Comparison of ENCODE assay signal across 2 cellular contexts in the genomic region with DNA sequence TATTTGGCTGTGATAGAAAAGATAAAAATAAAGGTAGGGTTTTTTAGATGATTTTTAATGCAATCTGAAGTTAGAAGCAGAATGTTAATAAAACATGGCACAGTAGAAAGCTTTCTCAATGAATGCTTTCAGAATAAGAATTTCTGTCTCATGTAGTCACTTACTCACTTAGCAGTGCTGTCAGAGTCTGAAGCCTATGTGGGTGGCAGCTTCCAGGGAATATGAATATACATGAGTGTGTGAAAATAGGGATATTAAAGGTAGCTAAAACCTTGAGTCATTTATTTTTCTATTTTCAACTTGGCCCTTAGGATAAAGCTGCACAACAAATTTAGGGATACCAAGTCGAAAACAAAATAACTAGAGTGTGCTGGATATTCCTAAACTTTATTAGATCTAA.
TF ChIP-seq lines count a peak whose summit lies in the region.

No MANE protein-coding gene starts in this region.

TF ChIP-seq in SK-N-SH treated with all-trans-retinoic acid at 6 μM for 48 hours, 23 proteins besides CTCF, POLR2A, EP300 and RAD21 (continued from another document):
- TF ChIP-seq, protein P1, sequence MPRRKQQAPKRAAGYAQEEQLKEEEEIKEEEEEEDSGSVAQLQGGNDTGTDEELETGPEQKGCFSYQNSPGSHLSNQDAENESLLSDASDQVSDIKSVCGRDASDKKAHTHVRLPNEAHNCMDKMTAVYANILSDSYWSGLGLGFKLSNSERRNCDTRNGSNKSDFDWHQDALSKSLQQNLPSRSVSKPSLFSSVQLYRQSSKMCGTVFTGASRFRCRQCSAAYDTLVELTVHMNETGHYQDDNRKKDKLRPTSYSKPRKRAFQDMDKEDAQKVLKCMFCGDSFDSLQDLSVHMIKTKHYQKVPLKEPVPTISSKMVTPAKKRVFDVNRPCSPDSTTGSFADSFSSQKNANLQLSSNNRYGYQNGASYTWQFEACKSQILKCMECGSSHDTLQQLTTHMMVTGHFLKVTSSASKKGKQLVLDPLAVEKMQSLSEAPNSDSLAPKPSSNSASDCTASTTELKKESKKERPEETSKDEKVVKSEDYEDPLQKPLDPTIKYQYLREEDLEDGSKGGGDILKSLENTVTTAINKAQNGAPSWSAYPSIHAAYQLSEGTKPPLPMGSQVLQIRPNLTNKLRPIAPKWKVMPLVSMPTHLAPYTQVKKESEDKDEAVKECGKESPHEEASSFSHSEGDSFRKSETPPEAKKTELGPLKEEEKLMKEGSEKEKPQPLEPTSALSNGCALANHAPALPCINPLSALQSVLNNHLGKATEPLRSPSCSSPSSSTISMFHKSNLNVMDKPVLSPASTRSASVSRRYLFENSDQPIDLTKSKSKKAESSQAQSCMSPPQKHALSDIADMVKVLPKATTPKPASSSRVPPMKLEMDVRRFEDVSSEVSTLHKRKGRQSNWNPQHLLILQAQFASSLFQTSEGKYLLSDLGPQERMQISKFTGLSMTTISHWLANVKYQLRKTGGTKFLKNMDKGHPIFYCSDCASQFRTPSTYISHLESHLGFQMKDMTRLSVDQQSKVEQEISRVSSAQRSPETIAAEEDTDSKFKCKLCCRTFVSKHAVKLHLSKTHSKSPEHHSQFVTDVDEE (CRISPR knock-in tag; IDR thresholded peaks at IDR 0.05), result no peak
- TF ChIP-seq ZNF565 (CRISPR knock-in tag; conservative IDR thresholded peaks at IDR 0.05; ENCODE audit: low read depth), result no peak
- no peak for TF ChIP-seq PPARA (CRISPR knock-in tag; IDR thresholded peaks at IDR 0.05; ENCODE audit: borderline replicate concordance)
- no peak for TF ChIP-seq RARB (CRISPR knock-in tag; IDR thresholded peaks at IDR 0.05)
- TF ChIP-seq, protein P2, sequence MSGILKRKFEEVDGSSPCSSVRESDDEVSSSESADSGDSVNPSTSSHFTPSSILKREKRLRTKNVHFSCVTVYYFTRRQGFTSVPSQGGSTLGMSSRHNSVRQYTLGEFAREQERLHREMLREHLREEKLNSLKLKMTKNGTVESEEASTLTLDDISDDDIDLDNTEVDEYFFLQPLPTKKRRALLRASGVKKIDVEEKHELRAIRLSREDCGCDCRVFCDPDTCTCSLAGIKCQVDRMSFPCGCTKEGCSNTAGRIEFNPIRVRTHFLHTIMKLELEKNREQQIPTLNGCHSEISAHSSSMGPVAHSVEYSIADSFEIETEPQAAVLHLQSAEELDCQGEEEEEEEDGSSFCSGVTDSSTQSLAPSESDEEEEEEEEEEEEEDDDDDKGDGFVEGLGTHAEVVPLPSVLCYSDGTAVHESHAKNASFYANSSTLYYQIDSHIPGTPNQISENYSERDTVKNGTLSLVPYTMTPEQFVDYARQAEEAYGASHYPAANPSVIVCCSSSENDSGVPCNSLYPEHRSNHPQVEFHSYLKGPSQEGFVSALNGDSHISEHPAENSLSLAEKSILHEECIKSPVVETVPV (CRISPR knock-in tag; IDR thresholded peaks at IDR 0.05), result no peak
- TF ChIP-seq, protein P3, sequence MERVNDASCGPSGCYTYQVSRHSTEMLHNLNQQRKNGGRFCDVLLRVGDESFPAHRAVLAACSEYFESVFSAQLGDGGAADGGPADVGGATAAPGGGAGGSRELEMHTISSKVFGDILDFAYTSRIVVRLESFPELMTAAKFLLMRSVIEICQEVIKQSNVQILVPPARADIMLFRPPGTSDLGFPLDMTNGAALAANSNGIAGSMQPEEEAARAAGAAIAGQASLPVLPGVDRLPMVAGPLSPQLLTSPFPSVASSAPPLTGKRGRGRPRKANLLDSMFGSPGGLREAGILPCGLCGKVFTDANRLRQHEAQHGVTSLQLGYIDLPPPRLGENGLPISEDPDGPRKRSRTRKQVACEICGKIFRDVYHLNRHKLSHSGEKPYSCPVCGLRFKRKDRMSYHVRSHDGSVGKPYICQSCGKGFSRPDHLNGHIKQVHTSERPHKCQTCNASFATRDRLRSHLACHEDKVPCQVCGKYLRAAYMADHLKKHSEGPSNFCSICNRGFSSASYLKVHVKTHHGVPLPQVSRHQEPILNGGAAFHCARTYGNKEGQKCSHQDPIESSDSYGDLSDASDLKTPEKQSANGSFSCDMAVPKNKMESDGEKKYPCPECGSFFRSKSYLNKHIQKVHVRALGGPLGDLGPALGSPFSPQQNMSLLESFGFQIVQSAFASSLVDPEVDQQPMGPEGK (CRISPR knock-in tag; IDR thresholded peaks at IDR 0.05; ENCODE audit: borderline replicate concordance), result no peak
- TF ChIP-seq TOX (CRISPR knock-in tag; IDR thresholded peaks at IDR 0.05; ENCODE audit: borderline replicate concordance), result no peak

TF ChIP-seq in SK-N-SH, 30 proteins besides CTCF, POLR2A, EP300 and RAD21 (continued from another document):
- TF ChIP-seq, protein P4, sequence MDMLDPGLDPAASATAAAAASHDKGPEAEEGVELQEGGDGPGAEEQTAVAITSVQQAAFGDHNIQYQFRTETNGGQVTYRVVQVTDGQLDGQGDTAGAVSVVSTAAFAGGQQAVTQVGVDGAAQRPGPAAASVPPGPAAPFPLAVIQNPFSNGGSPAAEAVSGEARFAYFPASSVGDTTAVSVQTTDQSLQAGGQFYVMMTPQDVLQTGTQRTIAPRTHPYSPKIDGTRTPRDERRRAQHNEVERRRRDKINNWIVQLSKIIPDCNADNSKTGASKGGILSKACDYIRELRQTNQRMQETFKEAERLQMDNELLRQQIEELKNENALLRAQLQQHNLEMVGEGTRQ (IDR thresholded peaks at IDR 0.05; ENCODE audit: borderline replicate concordance, low read depth, low read length), result no peak
- no peak for TF ChIP-seq EZH2phosphoT487 (IDR thresholded peaks at IDR 0.05; ENCODE audit: borderline replicate concordance, low read depth)
- no peak for TF ChIP-seq NRF1 (IDR thresholded peaks at IDR 0.05; ENCODE audit: low read depth, low read length)
- TF ChIP-seq RXRA (IDR thresholded peaks at IDR 0.05; ENCODE audit: borderline replicate concordance, low read depth), result no peak
- no peak for TF ChIP-seq SIN3A (IDR thresholded peaks at IDR 0.05; ENCODE audit: borderline replicate concordance, low read depth, low read length)
- no peak for TF ChIP-seq RFX5 (IDR thresholded peaks at IDR 0.05; ENCODE audit: low read length)
- TF ChIP-seq TCF12 (IDR thresholded peaks at IDR 0.05), result no peak
